ENCODE assay signal across 1 cellular context in genomic region chr1:235127203-235127602, GRCh38.
TF ChIP-seq lines count a peak whose summit lies in the region.

No MANE protein-coding gene starts in this region.

TF ChIP-seq in GM12878, 131 proteins besides CTCF, POLR2A, EP300 and RAD21:
- no peak for TF ChIP-seq SPI1 (IDR thresholded peaks at IDR 0.05; ENCODE audit: borderline replicate concordance, insufficient read depth, low read depth, low read length)
- no peak for TF ChIP-seq IKZF1 (conservative IDR thresholded peaks at IDR 0.05)
- TF ChIP-seq ZNF384 (IDR thresholded peaks at IDR 0.05; ENCODE audit: borderline replicate concordance, low read depth, low read length), result no peak
- no peak for TF ChIP-seq GATAD2B (conservative IDR thresholded peaks at IDR 0.05; ENCODE audit: low read depth)
- no peak for TF ChIP-seq NFIC (IDR thresholded peaks at IDR 0.05; ENCODE audit: low read depth, low read length)
- no peak for TF ChIP-seq STAT3 (IDR thresholded peaks at IDR 0.05; ENCODE audit: low read depth, low read length)
- TF ChIP-seq, protein P1, sequence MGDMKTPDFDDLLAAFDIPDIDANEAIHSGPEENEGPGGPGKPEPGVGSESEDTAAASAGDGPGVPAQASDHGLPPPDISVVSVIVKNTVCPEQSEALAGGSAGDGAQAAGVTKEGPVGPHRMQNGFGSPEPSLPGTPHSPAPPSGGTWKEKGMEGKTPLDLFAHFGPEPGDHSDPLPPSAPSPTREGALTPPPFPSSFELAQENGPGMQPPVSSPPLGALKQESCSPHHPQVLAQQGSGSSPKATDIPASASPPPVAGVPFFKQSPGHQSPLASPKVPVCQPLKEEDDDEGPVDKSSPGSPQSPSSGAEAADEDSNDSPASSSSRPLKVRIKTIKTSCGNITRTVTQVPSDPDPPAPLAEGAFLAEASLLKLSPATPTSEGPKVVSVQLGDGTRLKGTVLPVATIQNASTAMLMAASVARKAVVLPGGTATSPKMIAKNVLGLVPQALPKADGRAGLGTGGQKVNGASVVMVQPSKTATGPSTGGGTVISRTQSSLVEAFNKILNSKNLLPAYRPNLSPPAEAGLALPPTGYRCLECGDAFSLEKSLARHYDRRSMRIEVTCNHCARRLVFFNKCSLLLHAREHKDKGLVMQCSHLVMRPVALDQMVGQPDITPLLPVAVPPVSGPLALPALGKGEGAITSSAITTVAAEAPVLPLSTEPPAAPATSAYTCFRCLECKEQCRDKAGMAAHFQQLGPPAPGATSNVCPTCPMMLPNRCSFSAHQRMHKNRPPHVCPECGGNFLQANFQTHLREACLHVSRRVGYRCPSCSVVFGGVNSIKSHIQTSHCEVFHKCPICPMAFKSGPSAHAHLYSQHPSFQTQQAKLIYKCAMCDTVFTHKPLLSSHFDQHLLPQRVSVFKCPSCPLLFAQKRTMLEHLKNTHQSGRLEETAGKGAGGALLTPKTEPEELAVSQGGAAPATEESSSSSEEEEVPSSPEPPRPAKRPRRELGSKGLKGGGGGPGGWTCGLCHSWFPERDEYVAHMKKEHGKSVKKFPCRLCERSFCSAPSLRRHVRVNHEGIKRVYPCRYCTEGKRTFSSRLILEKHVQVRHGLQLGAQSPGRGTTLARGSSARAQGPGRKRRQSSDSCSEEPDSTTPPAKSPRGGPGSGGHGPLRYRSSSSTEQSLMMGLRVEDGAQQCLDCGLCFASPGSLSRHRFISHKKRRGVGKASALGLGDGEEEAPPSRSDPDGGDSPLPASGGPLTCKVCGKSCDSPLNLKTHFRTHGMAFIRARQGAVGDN (IDR thresholded peaks at IDR 0.05), result no peak
- TF ChIP-seq POLR2AphosphoS2 (IDR thresholded peaks at IDR 0.05; ENCODE audit: low read depth, low read length), result no peak
- TF ChIP-seq KLF5 (IDR thresholded peaks at IDR 0.05; ENCODE audit: partially characterized antibody), result no peak
